Comparison of ENCODE assay signal across 36 cellular contexts in the genomic region with DNA sequence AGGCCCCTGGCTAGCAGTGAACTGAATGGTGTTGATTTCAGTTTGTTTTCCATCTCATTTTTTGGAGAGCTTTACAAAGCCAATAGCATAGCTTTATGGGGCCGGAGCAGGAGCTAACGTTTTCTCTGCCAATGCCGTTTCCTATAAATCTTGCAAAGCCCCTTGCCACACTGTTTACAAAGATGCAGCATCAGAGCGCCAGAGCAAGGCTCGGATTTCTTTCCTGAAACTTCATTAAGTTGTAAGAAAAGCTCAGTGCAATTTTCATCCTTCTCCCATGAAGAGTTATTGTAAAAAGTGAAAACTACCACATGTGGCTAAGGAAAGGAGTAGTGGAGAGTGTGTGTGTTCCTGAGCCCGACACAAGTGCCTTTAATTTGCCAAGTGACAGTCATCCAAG.
"Had no signal": no experiment of that assay in that cellular context is flagged by ENCODE, and none has a peak within 500 bp of the region (broad histone marks: within the 10 kb centered on the region; RNA-seq: fewer than 3 reads in every experiment).

No MANE protein-coding gene starts in this region.

- H3K27ac ChIP-seq: adrenal gland, body of pancreas, brain microvascular endothelial cell, breast epithelium, VCaP had no signal

- H3K27ac Mint-ChIP-seq: activated CD4-positive, alpha-beta T cell treated with anti-CD3 and anti-CD28 coated beads for 36 hours; activated CD4-positive, alpha-beta T cell treated with anti-CD3 and anti-CD28 coated beads, Interleukin-2, amount 10 ng/mL, durations not matched to agents 7 days and 5 days; activated CD8-positive, alpha-beta T cell treated with anti-CD3 and anti-CD28 coated beads for 36 hours; activated naive CD4-positive, alpha-beta T cell treated with anti-CD3 and anti-CD28 coated beads for 36 hours; activated naive CD4-positive, alpha-beta T cell treated with anti-CD3 and anti-CD28 coated beads, Interleukin-2, amount 50 U/mL, for 72 hours; activated naive CD8-positive, alpha-beta T cell treated with anti-CD3 and anti-CD28 coated beads for 36 hours; activated T-cell treated with anti-CD3 and anti-CD28 coated beads, Interleukin-2, amount 50 U/mL, for 72 hours; activated T-helper 1 cell treated with anti-CD3 and anti-CD28 coated beads, Interleukin-12 subunit alpha, Interleukin-12 subunit beta, Interleukin-2, Interleukin-4 antibody, amounts not matched to agents 30 ng/mL and 10 ng/mL and 1 ng/mL, durations not matched to agents 14 hours and 24 hours and 36 hours; activated T-helper 17 cell treated with anti-CD3 and anti-CD28 coated beads, Interleukin-2, amount 50 U/mL, for 72 hours; T-helper 1 cell treated with Interleukin-12 subunit alpha and Interleukin-12 subunit beta and Interleukin-4 antibody, amounts not matched to agents 30 μg/mL and 1 μg/mL, for 36 hours; T-helper 2 cell treated with Interferon-gamma antibody and Interleukin-4, amounts not matched to agents 5 μg/mL and 100 μg/mL, for 36 hours; WTC11 had no signal

- H3K27me3 ChIP-seq: body of pancreas, brain microvascular endothelial cell, breast epithelium had no signal

- H3K4me1 ChIP-seq: adrenal gland, body of pancreas, breast epithelium had no signal

- H3K36me3 ChIP-seq: adrenal gland, brain microvascular endothelial cell, breast epithelium had no signal

- H3K9me3 ChIP-seq: adrenal gland, body of pancreas, breast epithelium had no signal

- H3K4me1 Mint-ChIP-seq: activated CD4-positive, alpha-beta T cell treated with anti-CD3 and anti-CD28 coated beads for 36 hours; activated CD4-positive, alpha-beta T cell treated with anti-CD3 and anti-CD28 coated beads, Interleukin-2, amount 10 ng/mL, durations not matched to agents 7 days and 5 days; activated naive CD8-positive, alpha-beta T cell treated with anti-CD3 and anti-CD28 coated beads for 36 hours; activated T-helper 17 cell treated with anti-CD3 and anti-CD28 coated beads, Interleukin-2, amount 50 U/mL, for 72 hours had no signal

- DNase-seq: activated CD4-positive, alpha-beta T cell treated with anti-CD3 and anti-CD28 coated beads for 1 hour; activated CD4-positive, alpha-beta T cell treated with anti-CD3 and anti-CD28 coated beads for 36 hours; activated CD4-positive, alpha-beta T cell treated with anti-CD3 and anti-CD28 coated beads for 48 hours; activated CD4-positive, alpha-beta T cell treated with anti-CD3 and anti-CD28 coated beads, Interleukin-2, amount 10 ng/mL, durations not matched to agents 7 days and 5 days; activated CD4-positive, alpha-beta T cell treated with anti-CD3 and anti-CD28 coated beads, Interleukin-2, amount 50 U/mL, for 48 hours; activated CD4-positive, CD25-positive, alpha-beta regulatory T cell; activated CD8-positive, alpha-beta memory T cell treated with anti-CD3 and anti-CD28 coated beads, Interleukin-2, amount 50 U/mL, for 4 hours; activated CD8-positive, alpha-beta T cell treated with anti-CD3 and anti-CD28 coated beads for 36 hours; activated effector memory CD4-positive, alpha-beta T cell treated with anti-CD3 and anti-CD28 coated beads, Interleukin-2, amount 50 U/mL, for 16 hours; activated gamma-delta T cell treated with Interleukin-2 at 50 U/mL for 16 hours; activated naive CD4-positive, alpha-beta T cell; activated naive CD4-positive, alpha-beta T cell treated with anti-CD3 and anti-CD28 coated beads for 36 hours; activated naive CD4-positive, alpha-beta T cell treated with anti-CD3 and anti-CD28 coated beads, Interleukin-2, amount 50 U/mL, for 16 hours; activated naive CD8-positive, alpha-beta T cell treated with anti-CD3 and anti-CD28 coated beads for 36 hours; activated T-cell treated with anti-CD3 and anti-CD28 coated beads for 4 hours; activated T-cell treated with anti-CD3 and anti-CD28 coated beads, Interleukin-2, amount 50 U/mL, for 1 hour; activated T-cell treated with anti-CD3 and anti-CD28 coated beads, Interleukin-2, amount 50 U/mL, for 4 hours; activated T-cell treated with anti-CD3 and anti-CD28 coated beads, Interleukin-2, amount 50 U/mL, for 72 hours; adrenal gland; amniotic stem cell; aorta; body of pancreas; brain microvascular endothelial cell; central memory CD4-positive, alpha-beta T cell; T-helper 1 cell; T-helper 2 cell; T-helper 9 cell had no signal

- H3K36me3 Mint-ChIP-seq: activated naive CD4-positive, alpha-beta T cell treated with anti-CD3 and anti-CD28 coated beads, Interleukin-2, amount 50 U/mL, for 72 hours; activated naive CD8-positive, alpha-beta T cell treated with anti-CD3 and anti-CD28 coated beads for 36 hours; WTC11 had no signal

- H3K4me3 ChIP-seq: adrenal gland, body of pancreas, breast epithelium had no signal

- ATAC-seq: activated CD4-positive, alpha-beta T cell treated with anti-CD3 and anti-CD28 coated beads for 36 hours; activated CD4-positive, CD25-positive, alpha-beta regulatory T cell treated with anti-CD3 and anti-CD28 coated beads, Interleukin-2, amount 50 U/mL, for 24 hours; activated CD8-positive, alpha-beta T cell treated with anti-CD3 and anti-CD28 coated beads for 36 hours; activated naive CD4-positive, alpha-beta T cell treated with anti-CD3 and anti-CD28 coated beads, Interleukin-2, amount 50 U/mL, for 72 hours; activated T-cell treated with anti-CD3 and anti-CD28 coated beads, Interleukin-2, amount 50 U/mL, for 4 hours; activated T-cell treated with anti-CD3 and anti-CD28 coated beads, Interleukin-2, amount 50 U/mL, for 72 hours; activated T-helper 17 cell treated with anti-CD3 and anti-CD28 coated beads, Interleukin-2, amount 50 U/mL, for 72 hours; body of pancreas; WTC11 had no signal

- H3K4me3 Mint-ChIP-seq: activated CD4-positive, alpha-beta T cell treated with anti-CD3 and anti-CD28 coated beads for 36 hours; activated CD4-positive, alpha-beta T cell treated with anti-CD3 and anti-CD28 coated beads, Interleukin-2, amount 10 ng/mL, durations not matched to agents 7 days and 5 days; activated CD8-positive, alpha-beta T cell treated with anti-CD3 and anti-CD28 coated beads for 36 hours; activated naive CD4-positive, alpha-beta T cell treated with anti-CD3 and anti-CD28 coated beads for 36 hours; activated naive CD8-positive, alpha-beta T cell treated with anti-CD3 and anti-CD28 coated beads for 36 hours; activated T-cell treated with anti-CD3 and anti-CD28 coated beads, Interleukin-2, amount 50 U/mL, for 4 hours; activated T-cell treated with anti-CD3 and anti-CD28 coated beads, Interleukin-2, amount 50 U/mL, for 72 hours; activated T-helper 1 cell treated with anti-CD3 and anti-CD28 coated beads, Interleukin-12 subunit alpha, Interleukin-12 subunit beta, Interleukin-2, Interleukin-4 antibody, amounts not matched to agents 30 ng/mL and 10 ng/mL and 1 ng/mL, durations not matched to agents 14 hours and 24 hours and 36 hours; activated T-helper 17 cell treated with anti-CD3 and anti-CD28 coated beads, Interleukin-2, amount 50 U/mL, for 72 hours; T-helper 1 cell treated with Interleukin-12 subunit alpha and Interleukin-12 subunit beta and Interleukin-4 antibody, amounts not matched to agents 30 μg/mL and 1 μg/mL, for 36 hours; T-helper 2 cell treated with Interferon-gamma antibody and Interleukin-4, amounts not matched to agents 5 μg/mL and 100 μg/mL, for 36 hours; WTC11 had no signal

- H3K9me3 Mint-ChIP-seq: activated CD4-positive, alpha-beta T cell treated with anti-CD3 and anti-CD28 coated beads, Interleukin-2, amount 10 ng/mL, durations not matched to agents 7 days and 5 days; activated CD8-positive, alpha-beta T cell treated with anti-CD3 and anti-CD28 coated beads for 36 hours; activated naive CD4-positive, alpha-beta T cell treated with anti-CD3 and anti-CD28 coated beads for 36 hours; activated naive CD8-positive, alpha-beta T cell treated with anti-CD3 and anti-CD28 coated beads for 36 hours; activated T-cell treated with anti-CD3 and anti-CD28 coated beads, Interleukin-2, amount 50 U/mL, for 4 hours; activated T-cell treated with anti-CD3 and anti-CD28 coated beads, Interleukin-2, amount 50 U/mL, for 72 hours; T-helper 1 cell treated with Interleukin-12 subunit alpha and Interleukin-12 subunit beta and Interleukin-4 antibody, amounts not matched to agents 30 μg/mL and 1 μg/mL, for 36 hours; T-helper 2 cell treated with Interferon-gamma antibody and Interleukin-4, amounts not matched to agents 5 μg/mL and 100 μg/mL, for 36 hours; WTC11 had no signal
